In genomic region chr1:160520582-160520981, GRCh38 we compare ENCODE assay signal across 13 cellular contexts. TPM values are rescaled to one million over a fixed set of nuclear protein-coding genes. Genes with fewer than 3 reads are reported as not detected.
DNase-seq lines count a peak whose midpoint lies in the region; ATAC-seq and TF ChIP-seq lines count a peak whose summit lies in the region.
"Had no signal": no experiment of that assay in that cellular context is flagged by ENCODE, and none has a peak within 500 bp of the region (broad histone marks: within the 10 kb centered on the region; RNA-seq: fewer than 3 reads in every experiment).

No MANE protein-coding gene starts in this region.

- peak overlapping the region; percentile 97 for H3K4me3 Mint-ChIP-seq in activated naive CD8-positive, alpha-beta T cell treated with anti-CD3 and anti-CD28 coated beads, Interleukin-2, amount 50 U/mL, for 24 hours
- peak overlapping the region; percentile 93 for H3K4me3 Mint-ChIP-seq in natural killer cell

- DNase-seq in DMS53 treated with DMSO at 0.1 percent for 48 hours (lab: John Stamatoyannopoulos, UW; ENCODE audit: unreplicated experiment) (peak; percentile 15), KBM-7 (peak; percentile 9), natural killer cell (no peak), retina (no peak), NCI-H82 treated with DMSO at 0.1 percent for 48 hours (lab: John Stamatoyannopoulos, UW; ENCODE audit: unreplicated experiment) (no peak)
- no peak for DNase-seq in activated naive CD8-positive, alpha-beta T cell treated with anti-CD3 and anti-CD28 coated beads, Interleukin-2, amount 50 U/mL, for 24 hours
- DNase-seq: activated CD4-positive, alpha-beta T cell treated with anti-CD3 and anti-CD28 coated beads, Interleukin-2, amount 50 U/mL, for 4 hours; NCI-H2107; right cardiac atrium; RPMI8226 had no signal

- H3K4me1 Mint-ChIP-seq in activated naive CD8-positive, alpha-beta T cell treated with anti-CD3 and anti-CD28 coated beads, Interleukin-2, amount 50 U/mL, for 24 hours: peaks cover 82% of the 10 kb centered on the region
- peaks cover 76 to 84% of the 10 kb centered on the region in 2 donors for H3K4me1 Mint-ChIP-seq in natural killer cell

- H3K36me3 Mint-ChIP-seq in activated naive CD8-positive, alpha-beta T cell treated with anti-CD3 and anti-CD28 coated beads, Interleukin-2, amount 50 U/mL, for 24 hours (ENCODE audit: low read depth): peaks cover 65% of the 10 kb centered on the region
- H3K36me3 Mint-ChIP-seq in natural killer cell: no peaks in the 10 kb centered on the region

- peak overlapping the region; percentile 96 for H3K27ac Mint-ChIP-seq in activated naive CD8-positive, alpha-beta T cell treated with anti-CD3 and anti-CD28 coated beads, Interleukin-2, amount 50 U/mL, for 24 hours
- peak overlapping the region; percentile 93 to 96 for H3K27ac Mint-ChIP-seq in natural killer cell

- intact Hi-C loops in natural killer cell (cut with micrococcal nuclease): loop anchor here (2.0 kb wide), 1 partner anchor 92 kb away; no protein-coding TSS in a partner anchor

- no peaks in the 10 kb centered on the region for H3K27me3 Mint-ChIP-seq in activated naive CD8-positive, alpha-beta T cell treated with anti-CD3 and anti-CD28 coated beads, Interleukin-2, amount 50 U/mL, for 24 hours
- H3K27me3 Mint-ChIP-seq in natural killer cell (ENCODE audit: low read depth in 2 of 2): no peaks in the 10 kb centered on the region

- ATAC-seq in activated naive CD8-positive, alpha-beta T cell treated with anti-CD3 and anti-CD28 coated beads, Interleukin-2, amount 50 U/mL, for 24 hours: no peak
- peak in 1 of 3 donors; percentile 3 for ATAC-seq in natural killer cell
- ATAC-seq in HG03159 (IDR thresholded peaks at IDR 0.05; ENCODE audit: unreplicated experiment): no peak
- ATAC-seq: right cardiac atrium had no signal

- TF ChIP-seq CTCF in natural killer cell (IDR thresholded peaks at IDR 0.05): no peak

- in situ Hi-C loops in KBM-7 (cut with MboI; ENCODE audit: low pct_unique_long_range_greater_than_20kb, low sequenced_read_pairs): no loop called here

- H3K9me3 Mint-ChIP-seq in activated naive CD8-positive, alpha-beta T cell treated with anti-CD3 and anti-CD28 coated beads, Interleukin-2, amount 50 U/mL, for 24 hours: peaks cover 21% of the 10 kb centered on the region
- no peaks in the 10 kb centered on the region for H3K9me3 Mint-ChIP-seq in natural killer cell

RNA-seq across cellular contexts. Expression of gene SLAMF6, which starts 2.5 kb away (rescaled TPM):
- 10 to 100 TPM; 66.7 to 88.2 (median 68.1) TPM for total RNA-seq in natural killer cell
- total RNA-seq: cardiac muscle cell, fibroblast of villous mesenchyme had no signal

RNA-seq across cellular contexts. Expression of gene CD84, which starts 58.7 kb away (rescaled TPM):
- total RNA-seq in natural killer cell: 10 to 100 TPM; 11.1 to 56.7 (median 12.9) TPM
- total RNA-seq: cardiac muscle cell, fibroblast of villous mesenchyme had no signal

Comparison
In these comparisons a context has a peak if more than half of its experiments do, and no peak if none do; other contexts are left out.
1. DNase-seq: peak in DMS53 treated with DMSO at 0.1 percent for 48 hours (single experiment) and KBM-7 (single experiment); none in activated naive CD8-positive, alpha-beta T cell treated with anti-CD3 and anti-CD28 coated beads, Interleukin-2, amount 50 U/mL, for 24 hours (single experiment), natural killer cell (single experiment), retina (single experiment) and NCI-H82 treated with DMSO at 0.1 percent for 48 hours (single experiment).